In genomic region chr6:7106752-7107577, GRCh38 we compare ENCODE assay signal across 1 cellular context.
TF ChIP-seq lines count a peak whose summit lies in the region.

No MANE protein-coding gene starts in this region.

TF ChIP-seq in GM23338, 12 proteins besides CTCF, POLR2A, EP300 and RAD21 (continued from another document):
- no peak for TF ChIP-seq ZNF462 (CRISPR knock-in tag; IDR thresholded peaks at IDR 0.05)
